9 cellular contexts compared by ENCODE assay signal in genomic region chr17:42520540-42520951, GRCh38. TPM values are rescaled to one million over a fixed set of nuclear protein-coding genes. Genes with fewer than 3 reads are reported as not detected.
DNase-seq lines count a peak whose midpoint lies in the region; ATAC-seq and TF ChIP-seq lines count a peak whose summit lies in the region.
"Had no signal": no experiment of that assay in that cellular context is flagged by ENCODE, and none has a peak within 500 bp of the region (broad histone marks: within the 10 kb centered on the region; RNA-seq: fewer than 3 reads in every experiment).

No MANE protein-coding gene starts in this region.

- H3K36me3 ChIP-seq in iPS-20b (ENCODE audit: insufficient read depth, low read depth, low read length) (peaks cover 17% of the 10 kb centered on the region), thoracic aorta (no peaks in the 10 kb centered on the region), MG63 (peaks cover 35% of the 10 kb centered on the region)

- H3K27ac ChIP-seq in iPS-20b (ENCODE audit: low read length) (no peak overlapping the region), thoracic aorta (peak overlapping the region; percentile 96)

- peaks cover 9% of the 10 kb centered on the region for H3K27me3 Mint-ChIP-seq in activated CD4-positive, alpha-beta memory T cell treated with anti-CD3 and anti-CD28 coated beads for 36 hours
- H3K27me3 Mint-ChIP-seq in activated CD4-positive, alpha-beta memory T cell treated with anti-CD3 and anti-CD28 coated beads, Interleukin-2, amount 10 ng/mL, durations not matched to agents 7 days and 5 days, result peaks cover 39% of the 10 kb centered on the region
- H3K27me3 Mint-ChIP-seq in activated naive CD4-positive, alpha-beta T cell treated with anti-CD3 and anti-CD28 coated beads, Interleukin-2, amount 10 ng/mL, durations not matched to agents 7 days and 5 days, result peaks cover 55% of the 10 kb centered on the region
- H3K27me3 Mint-ChIP-seq: memory B cell had no signal

- H3K9me3 ChIP-seq in iPS-20b (ENCODE audit: insufficient read depth, low read depth, low read length), result no peaks in the 10 kb centered on the region
- H3K9me3 ChIP-seq in thoracic aorta, result no peaks in the 10 kb centered on the region
- H3K9me3 ChIP-seq in MG63, result no peaks in the 10 kb centered on the region

- H3K4me3 Mint-ChIP-seq in activated CD4-positive, alpha-beta memory T cell treated with anti-CD3 and anti-CD28 coated beads for 36 hours, result no peak overlapping the region
- no peak overlapping the region for H3K4me3 Mint-ChIP-seq in activated CD4-positive, alpha-beta memory T cell treated with anti-CD3 and anti-CD28 coated beads, Interleukin-2, amount 10 ng/mL, durations not matched to agents 7 days and 5 days
- H3K4me3 Mint-ChIP-seq in activated naive CD4-positive, alpha-beta T cell treated with anti-CD3 and anti-CD28 coated beads, Interleukin-2, amount 10 ng/mL, durations not matched to agents 7 days and 5 days, result no peak overlapping the region
- H3K4me3 Mint-ChIP-seq: memory B cell had no signal

- H3K4me1 Mint-ChIP-seq in activated CD4-positive, alpha-beta memory T cell treated with anti-CD3 and anti-CD28 coated beads for 36 hours (ENCODE audit: low read depth), result peaks cover 15% of the 10 kb centered on the region
- H3K4me1 Mint-ChIP-seq in activated CD4-positive, alpha-beta memory T cell treated with anti-CD3 and anti-CD28 coated beads, Interleukin-2, amount 10 ng/mL, durations not matched to agents 7 days and 5 days, result peaks cover 22% of the 10 kb centered on the region
- H3K4me1 Mint-ChIP-seq in activated naive CD4-positive, alpha-beta T cell treated with anti-CD3 and anti-CD28 coated beads, Interleukin-2, amount 10 ng/mL, durations not matched to agents 7 days and 5 days, result peaks cover 5% of the 10 kb centered on the region

- no peak for TF ChIP-seq CTCF in thoracic aorta (IDR thresholded peaks at IDR 0.05)

- peak overlapping the region; percentile 39; the same call in 1 of the 2 replicates for H3K9ac ChIP-seq in iPS-20b (ENCODE audit: low read depth, low read length)

- H3K4me3 ChIP-seq in iPS-20b (ENCODE audit: low read length), result no peak overlapping the region
- H3K4me3 ChIP-seq in thoracic aorta, result peak overlapping the region; percentile 50
- H3K4me3 ChIP-seq in MG63, result no peak overlapping the region

- H3K27me3 ChIP-seq in iPS-20b (ENCODE audit: insufficient read depth, low read length), result no peaks in the 10 kb centered on the region
- no peaks in the 10 kb centered on the region for H3K27me3 ChIP-seq in thoracic aorta (replicated peaks; ENCODE audit: insufficient read depth)
- H3K27me3 ChIP-seq in MG63, result no peaks in the 10 kb centered on the region

- POLR2A ChIA-PET in activated CD4-positive, alpha-beta memory T cell treated with anti-CD3 and anti-CD28 coated beads for 36 hours (lab: Charles Lee), result no interaction called here
- POLR2A ChIA-PET in activated CD4-positive, alpha-beta memory T cell treated with anti-CD3 and anti-CD28 coated beads, Interleukin-2, amount 10 ng/mL, durations not matched to agents 7 days and 5 days (lab: Charles Lee), result interaction anchor here (0.6 to 1.6 kb wide), 3 partner anchors 16 to 208 kb away, joined by 3 to 4 read pairs (median 4); partner anchors contain the start of genes NAGLU and STAT3

- CTCF ChIA-PET in activated CD4-positive, alpha-beta memory T cell treated with anti-CD3 and anti-CD28 coated beads for 36 hours (lab: Charles Lee), result interaction anchor here (0.8 to 3.4 kb wide), 8 partner anchors 10 to 209 kb away, joined by 3 to 29 read pairs (median 4); no protein-coding TSS in a partner anchor
- CTCF ChIA-PET in activated CD4-positive, alpha-beta memory T cell treated with anti-CD3 and anti-CD28 coated beads, Interleukin-2, amount 10 ng/mL, durations not matched to agents 7 days and 5 days (lab: Charles Lee), result interaction anchor here (0.9 to 1.5 kb wide), 4 partner anchors 10 to 202 kb away, joined by 3 to 6 read pairs (median 4); no protein-coding TSS in a partner anchor
- CTCF ChIA-PET in activated naive CD4-positive, alpha-beta T cell treated with anti-CD3 and anti-CD28 coated beads, Interleukin-2, amount 10 ng/mL, durations not matched to agents 7 days and 5 days (lab: Charles Lee), result interaction anchor here (0.8 to 5.8 kb wide), 9 partner anchors 8 to 105 kb away, joined by 3 to 76 read pairs (median 5); no protein-coding TSS in a partner anchor

- no peak overlapping the region for H3K27ac Mint-ChIP-seq in activated CD4-positive, alpha-beta memory T cell treated with anti-CD3 and anti-CD28 coated beads for 36 hours
- H3K27ac Mint-ChIP-seq in activated CD4-positive, alpha-beta memory T cell treated with anti-CD3 and anti-CD28 coated beads, Interleukin-2, amount 10 ng/mL, durations not matched to agents 7 days and 5 days, result no peak overlapping the region
- H3K27ac Mint-ChIP-seq in activated naive CD4-positive, alpha-beta T cell treated with anti-CD3 and anti-CD28 coated beads, Interleukin-2, amount 10 ng/mL, durations not matched to agents 7 days and 5 days, result no peak overlapping the region
- H3K27ac Mint-ChIP-seq: memory B cell had no signal

- peak; percentile 33 for DNase-seq in activated CD4-positive, alpha-beta memory T cell treated with anti-CD3 and anti-CD28 coated beads for 36 hours
- no peak for DNase-seq in activated CD4-positive, alpha-beta memory T cell treated with anti-CD3 and anti-CD28 coated beads, Interleukin-2, amount 10 ng/mL, durations not matched to agents 7 days and 5 days
- peak; percentile 53 for DNase-seq in activated naive CD4-positive, alpha-beta T cell treated with anti-CD3 and anti-CD28 coated beads, Interleukin-2, amount 10 ng/mL, durations not matched to agents 7 days and 5 days
- DNase-seq in thoracic aorta (ENCODE audit: low spot score), result no peak
- no peak for DNase-seq in MG63
- no peak for DNase-seq in NCI-H2081 (lab: John Stamatoyannopoulos, UW)

- peaks cover 19% of the 10 kb centered on the region for H3K4me1 ChIP-seq in iPS-20b (ENCODE audit: insufficient read depth, low read length)
- peaks cover 68 to 99% of the 10 kb centered on the region in 2 donors for H3K4me1 ChIP-seq in thoracic aorta (ENCODE audit: control insufficient read depth in 1 of 2, low read depth in 2 of 2)

- ATAC-seq in thoracic aorta (ENCODE audit: insufficient number of reproducible peaks, low FRiP score, low read depth), result no peak
- ATAC-seq in HG02798 (IDR thresholded peaks at IDR 0.05; ENCODE audit: poor library complexity, unreplicated experiment), result no peak

- H3K9me3 Mint-ChIP-seq in activated CD4-positive, alpha-beta memory T cell treated with anti-CD3 and anti-CD28 coated beads for 36 hours, result no peaks in the 10 kb centered on the region
- H3K9me3 Mint-ChIP-seq in activated CD4-positive, alpha-beta memory T cell treated with anti-CD3 and anti-CD28 coated beads, Interleukin-2, amount 10 ng/mL, durations not matched to agents 7 days and 5 days, result no peaks in the 10 kb centered on the region
- no peaks in the 10 kb centered on the region for H3K9me3 Mint-ChIP-seq in activated naive CD4-positive, alpha-beta T cell treated with anti-CD3 and anti-CD28 coated beads, Interleukin-2, amount 10 ng/mL, durations not matched to agents 7 days and 5 days
- H3K9me3 Mint-ChIP-seq: memory B cell had no signal

- intact Hi-C loops in activated CD4-positive, alpha-beta memory T cell treated with anti-CD3 and anti-CD28 coated beads for 36 hours (cut with micrococcal nuclease), result loop anchor here (5.0 kb wide), 1 partner anchor 198 kb away; no protein-coding TSS in a partner anchor

- H3K36me3 Mint-ChIP-seq in activated CD4-positive, alpha-beta memory T cell treated with anti-CD3 and anti-CD28 coated beads for 36 hours, result peaks cover 10% of the 10 kb centered on the region
- no peaks in the 10 kb centered on the region for H3K36me3 Mint-ChIP-seq in activated CD4-positive, alpha-beta memory T cell treated with anti-CD3 and anti-CD28 coated beads, Interleukin-2, amount 10 ng/mL, durations not matched to agents 7 days and 5 days (ENCODE audit: low read depth)
- no peaks in the 10 kb centered on the region for H3K36me3 Mint-ChIP-seq in activated naive CD4-positive, alpha-beta T cell treated with anti-CD3 and anti-CD28 coated beads, Interleukin-2, amount 10 ng/mL, durations not matched to agents 7 days and 5 days

RNA-seq across cellular contexts. Expression of gene NAGLU, which starts 15.5 kb away (rescaled TPM):
- 10 to 100 TPM; 12.2 to 13.9 TPM for total RNA-seq in activated CD4-positive, alpha-beta memory T cell treated with anti-CD3 and anti-CD28 coated beads for 36 hours
- total RNA-seq in activated CD4-positive, alpha-beta memory T cell treated with anti-CD3 and anti-CD28 coated beads, Interleukin-2, amount 10 ng/mL, durations not matched to agents 7 days and 5 days, result 10 to 100 TPM; 15.9 to 17.5 TPM
- total RNA-seq in thoracic aorta, result 100 to 1,000 TPM in 1 of 2 donors, 10 to 100 TPM in 1; 86.7 to 130 TPM
- total RNA-seq in MG63 (2014; rRNA removed; shearing (Covaris generic); ENCODE audit: low replicate concordance), result 18.5 and 46.4 TPM in 2 replicates

RNA-seq across cellular contexts. Expression of gene HSD17B1, which starts 32.2 kb away (rescaled TPM):
- under 1 TPM; 0.44 to 0.52 TPM for total RNA-seq in activated CD4-positive, alpha-beta memory T cell treated with anti-CD3 and anti-CD28 coated beads for 36 hours
- under 1 TPM; 0.73 to 0.76 TPM for total RNA-seq in activated CD4-positive, alpha-beta memory T cell treated with anti-CD3 and anti-CD28 coated beads, Interleukin-2, amount 10 ng/mL, durations not matched to agents 7 days and 5 days
- total RNA-seq in thoracic aorta, result 1 to 10 TPM in 1 of 2 donors, under 1 TPM in 1; 0.14 to 2.8 TPM
- total RNA-seq in MG63 (2014; rRNA removed; shearing (Covaris generic); ENCODE audit: low replicate concordance), result 0.59 and 2.8 TPM in 2 replicates

RNA-seq across cellular contexts. Expression of gene COASY, which starts 41.4 kb away (rescaled TPM):
- 100 to 1,000 TPM in 1 of 2 experiments, 10 to 100 TPM in 1; 92.8 to 103 TPM for total RNA-seq in activated CD4-positive, alpha-beta memory T cell treated with anti-CD3 and anti-CD28 coated beads for 36 hours
- total RNA-seq in activated CD4-positive, alpha-beta memory T cell treated with anti-CD3 and anti-CD28 coated beads, Interleukin-2, amount 10 ng/mL, durations not matched to agents 7 days and 5 days, result 10 to 100 TPM; 80.1 to 84.3 TPM
- 10 to 100 TPM; 20.8 to 21.1 TPM for total RNA-seq in thoracic aorta
- total RNA-seq in MG63 (2014; rRNA removed; shearing (Covaris generic); ENCODE audit: low replicate concordance), result 7.7 and 12.4 TPM in 2 replicates

RNA-seq across cellular contexts. Expression of gene MLX, which starts 46.4 kb away (rescaled TPM):
- total RNA-seq in activated CD4-positive, alpha-beta memory T cell treated with anti-CD3 and anti-CD28 coated beads for 36 hours, result 10 to 100 TPM; 38.4 to 39.7 TPM
- total RNA-seq in activated CD4-positive, alpha-beta memory T cell treated with anti-CD3 and anti-CD28 coated beads, Interleukin-2, amount 10 ng/mL, durations not matched to agents 7 days and 5 days, result 10 to 100 TPM; 52.2 to 53.8 TPM
- total RNA-seq in thoracic aorta, result 10 to 100 TPM; 31.5 to 41.2 TPM
- total RNA-seq in MG63 (2014; rRNA removed; shearing (Covaris generic); ENCODE audit: low replicate concordance), result 19.8 and 40.0 TPM in 2 replicates

RNA-seq across cellular contexts. Expression of gene PSMC3IP, which starts 57.0 kb away (rescaled TPM):
- 10 to 100 TPM; 26.4 to 29.4 TPM for total RNA-seq in activated CD4-positive, alpha-beta memory T cell treated with anti-CD3 and anti-CD28 coated beads for 36 hours
- total RNA-seq in activated CD4-positive, alpha-beta memory T cell treated with anti-CD3 and anti-CD28 coated beads, Interleukin-2, amount 10 ng/mL, durations not matched to agents 7 days and 5 days, result 10 to 100 TPM; 14.7 to 16.1 TPM
- total RNA-seq in thoracic aorta, result 1 to 10 TPM in 1 of 2 donors, not detected in 1; 6.6 TPM
- total RNA-seq in MG63 (2014; rRNA removed; shearing (Covaris generic); ENCODE audit: low replicate concordance), result 5.6 and 29.6 TPM in 2 replicates

Comparison
In these comparisons a context has a peak if more than half of its experiments do, and no peak if none do; other contexts are left out.
1. DNase-seq: peak in activated CD4-positive, alpha-beta memory T cell treated with anti-CD3 and anti-CD28 coated beads for 36 hours (single experiment) and activated naive CD4-positive, alpha-beta T cell treated with anti-CD3 and anti-CD28 coated beads, Interleukin-2, amount 10 ng/mL, durations not matched to agents 7 days and 5 days (single experiment); none in activated CD4-positive, alpha-beta memory T cell treated with anti-CD3 and anti-CD28 coated beads, Interleukin-2, amount 10 ng/mL, durations not matched to agents 7 days and 5 days (single experiment), thoracic aorta (single experiment), MG63 (single experiment) and NCI-H2081 (0 of 2).